ENCODE assay signal across 11 cellular contexts in the genomic region with DNA sequence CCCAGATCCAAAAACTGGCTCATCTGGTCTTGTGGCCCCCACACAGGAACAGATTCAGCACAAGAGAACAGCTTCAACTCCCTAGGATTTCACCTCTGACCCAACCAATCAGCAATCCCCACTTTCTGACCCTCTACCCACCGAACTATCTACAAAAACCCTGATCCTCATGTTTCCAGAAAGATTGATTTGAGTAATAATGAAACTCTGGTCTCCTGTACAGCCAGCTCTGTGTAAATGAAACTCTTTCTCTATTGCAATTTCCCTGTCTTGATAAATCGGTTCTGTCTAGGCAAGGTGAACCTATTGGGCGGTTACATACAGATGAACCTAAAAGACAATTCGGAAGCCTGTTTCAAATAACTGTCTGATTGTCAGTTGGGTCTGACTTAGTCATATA.
DNase-seq lines count a peak whose midpoint lies in the region; ATAC-seq, FAIRE-seq and TF ChIP-seq lines count a peak whose summit lies in the region.
"Had no signal": no experiment of that assay in that cellular context is flagged by ENCODE, and none has a peak within 500 bp of the region (broad histone marks: within the 10 kb centered on the region; RNA-seq: fewer than 3 reads in every experiment).

No MANE protein-coding gene starts in this region.

- H3K36me3 Mint-ChIP-seq in activated B cell treated with CpG ODN at 0.5 μM for 24 hours (ENCODE audit: low read depth), result peaks cover 14% of the 10 kb centered on the region
- H3K36me3 Mint-ChIP-seq in activated T-helper 17 cell treated with anti-CD3 and anti-CD28 coated beads, Interleukin-2, amount 50 U/mL, for 72 hours (ENCODE audit: low read depth), result no peaks in the 10 kb centered on the region

- peak overlapping the region; percentile 68 for H3K4me3 Mint-ChIP-seq in activated B cell treated with CpG ODN at 0.5 μM for 24 hours
- no peak overlapping the region for H3K4me3 Mint-ChIP-seq in activated T-helper 17 cell treated with anti-CD3 and anti-CD28 coated beads, Interleukin-2, amount 50 U/mL, for 72 hours
- H3K4me3 Mint-ChIP-seq: activated T-cell treated with anti-CD3 and anti-CD28 coated beads, Interleukin-2, amount 50 U/mL, for 24 hours had no signal

- intact Hi-C loops in activated B cell treated with CpG ODN at 0.5 μM for 24 hours (cut with micrococcal nuclease), result loop anchor here (1.0 kb wide), 2 partner anchors 8 to 198 kb away; no protein-coding TSS in a partner anchor

- H3K27me3 ChIP-seq in H7 (ENCODE audit: control insufficient read depth, insufficient read depth, low read length), result no peaks in the 10 kb centered on the region
- H3K27me3 ChIP-seq in small intestine (ENCODE audit: control insufficient read depth in 2 of 2, insufficient read depth in 2 of 2, low read length in 2 of 2), result no peaks in the 10 kb centered on the region

- no peaks in the 10 kb centered on the region for H3K9me3 ChIP-seq in small intestine (ENCODE audit: control insufficient read depth, low read depth)

- H3K4me3 ChIP-seq in H7 (ENCODE audit: insufficient read depth, low read depth, low read length) (no peak overlapping the region), small intestine (ENCODE audit: low read depth in 1 of 2, low read length in 2 of 2) (no peak overlapping the region)

- peaks cover 4% of the 10 kb centered on the region for H3K9me3 Mint-ChIP-seq in activated B cell treated with CpG ODN at 0.5 μM for 24 hours
- no peaks in the 10 kb centered on the region for H3K9me3 Mint-ChIP-seq in activated T-helper 17 cell treated with anti-CD3 and anti-CD28 coated beads, Interleukin-2, amount 50 U/mL, for 72 hours

- no peak for DNase-seq in GM12892 (ENCODE audit: insufficient read length)
- DNase-seq in activated B cell treated with CpG ODN at 0.5 μM for 24 hours, result no peak
- no peak for DNase-seq in H7
- DNase-seq in small intestine, result no peak
- DNase-seq in DMS153 treated with DMSO at 0.1 percent for 48 hours (lab: John Stamatoyannopoulos, UW; ENCODE audit: unreplicated experiment), result no peak
- DNase-seq: activated CD4-positive, CD25-positive, alpha-beta regulatory T cell; activated T-cell treated with anti-CD3 and anti-CD28 coated beads, Interleukin-2, amount 50 U/mL, for 24 hours; NCI-H510A had no signal

- peaks cover 53% of the 10 kb centered on the region for H3K4me1 Mint-ChIP-seq in activated B cell treated with CpG ODN at 0.5 μM for 24 hours
- H3K4me1 Mint-ChIP-seq in activated T-helper 17 cell treated with anti-CD3 and anti-CD28 coated beads, Interleukin-2, amount 50 U/mL, for 72 hours, result peaks cover 8% of the 10 kb centered on the region

- 38 to 68% (median 54%) methylated on average over 4 of the region's 4 CpGs for WGBS in small intestine, 3 donors

- no peaks in the 10 kb centered on the region for H3K4me1 ChIP-seq in small intestine (ENCODE audit: control insufficient read depth in 2 of 2, insufficient read depth in 1 of 2, low read depth in 1 of 2, low read length in 1 of 2)

- peak overlapping the region; percentile 93 for H3K27ac Mint-ChIP-seq in activated B cell treated with CpG ODN at 0.5 μM for 24 hours
- no peak overlapping the region for H3K27ac Mint-ChIP-seq in activated T-helper 17 cell treated with anti-CD3 and anti-CD28 coated beads, Interleukin-2, amount 50 U/mL, for 72 hours
- H3K27ac Mint-ChIP-seq: activated T-cell treated with anti-CD3 and anti-CD28 coated beads, Interleukin-2, amount 50 U/mL, for 24 hours had no signal

- POLR2A ChIA-PET in activated B cell treated with CpG ODN at 0.5 μM for 24 hours (lab: Charles Lee), result no interaction called here

- CTCF ChIA-PET in activated B cell treated with CpG ODN at 0.5 μM for 24 hours (lab: Charles Lee), result no interaction called here

- TF ChIP-seq CTCF in activated B cell treated with CpG ODN at 0.5 μM for 24 hours (IDR thresholded peaks at IDR 0.05), result no peak

- no peak overlapping the region for H3K27ac ChIP-seq in small intestine (ENCODE audit: low read depth in 1 of 2, low read length in 1 of 2)

- H3K27me3 Mint-ChIP-seq in activated B cell treated with CpG ODN at 0.5 μM for 24 hours, result no peaks in the 10 kb centered on the region
- peaks cover 8% of the 10 kb centered on the region for H3K27me3 Mint-ChIP-seq in activated T-helper 17 cell treated with anti-CD3 and anti-CD28 coated beads, Interleukin-2, amount 50 U/mL, for 72 hours

- peak; percentile 37 for ATAC-seq in GM21526 (IDR thresholded peaks at IDR 0.05; ENCODE audit: low FRiP score, unreplicated experiment)
- peak; percentile 21 for ATAC-seq in HG03342 (IDR thresholded peaks at IDR 0.05; ENCODE audit: unreplicated experiment)
- ATAC-seq in activated B cell treated with CpG ODN at 0.5 μM for 24 hours (ENCODE audit: low read depth), result peak; percentile 32
- ATAC-seq in activated T-helper 17 cell treated with anti-CD3 and anti-CD28 coated beads, Interleukin-2, amount 50 U/mL, for 72 hours (replicated peaks), result no peak

- H3K36me3 ChIP-seq in H7 (replicated peaks; ENCODE audit: control insufficient read depth, insufficient read depth, low read length), result no peaks in the 10 kb centered on the region
- H3K36me3 ChIP-seq in small intestine (ENCODE audit: control insufficient read depth in 2 of 2, insufficient read depth in 2 of 2, low read length in 2 of 2), result no peaks in the 10 kb centered on the region

- no peak for TF ChIP-seq POLR2A in GM12892 (IDR thresholded peaks at IDR 0.05; ENCODE audit: low read depth, low read length)

- peak; percentile 98 for FAIRE-seq in GM12892 (lab: Jason Lieb, UNC)
- FAIRE-seq in small intestine (lab: Jason Lieb, UNC), result no peak
